Comparison of ENCODE assay signal across 27 cellular contexts in genomic region chr5:170403675-170404074, GRCh38. TPM values are rescaled to one million over a fixed set of nuclear protein-coding genes. Genes with fewer than 3 reads are reported as not detected.
A peak's percentile ranks its signal among the peaks of the same experiment; 100 is the strongest.
DNase-seq lines count a peak whose midpoint lies in the region; ATAC-seq and TF ChIP-seq lines count a peak whose summit lies in the region.
"Had no signal": no experiment of that assay in that cellular context is flagged by ENCODE, and none has a peak within 500 bp of the region (broad histone marks: within the 10 kb centered on the region; RNA-seq: fewer than 3 reads in every experiment).

No MANE protein-coding gene starts in this region.

- H3K27me3 ChIP-seq in left ventricle myocardium inferior (ENCODE audit: low read depth) (no peaks in the 10 kb centered on the region), PC-9 (ENCODE audit: insufficient read depth, low read depth) (no peaks in the 10 kb centered on the region; the same call in 1 of the 2 replicates), iPS DF 6.9 (ENCODE audit: control insufficient read depth, insufficient read depth, low read length) (no peaks in the 10 kb centered on the region)
- H3K27me3 ChIP-seq: ascending aorta, Peyer's patch, testis, uterus had no signal

- H3K9me2 ChIP-seq in PC-9 (ENCODE audit: insufficient read depth): no peaks in the 10 kb centered on the region

- H3K27ac ChIP-seq in left ventricle myocardium inferior (replicated peaks): no peak overlapping the region
- no peak overlapping the region for H3K27ac ChIP-seq in PC-9
- H3K27ac ChIP-seq in iPS DF 6.9 (ENCODE audit: low read length): no peak overlapping the region
- H3K27ac ChIP-seq: ascending aorta, coronary artery, epithelial cell of prostate, Peyer's patch, testis, uterus had no signal

- H3F3A ChIP-seq in PC-9 (ENCODE audit: insufficient read depth, low read depth): no peaks in the 10 kb centered on the region

- intact Hi-C loops in left ventricle myocardium inferior (cut with micrococcal nuclease): no loop called here
- intact Hi-C loops in cardiac septum (cut with DNase I): no loop called here
- intact Hi-C loops in PC-9 (cut with micrococcal nuclease; ENCODE audit: unreplicated experiment): no loop called here

- H3K4me3 ChIP-seq in left ventricle myocardium inferior (no peak overlapping the region), PC-9 (no peak overlapping the region), iPS DF 6.9 (ENCODE audit: low read length) (no peak overlapping the region)
- H3K4me3 ChIP-seq: ascending aorta, coronary artery, Peyer's patch, testis, uterus had no signal

- no peaks in the 10 kb centered on the region for H4K20me1 ChIP-seq in PC-9 (ENCODE audit: insufficient read depth)

- H3K36me3 ChIP-seq in left ventricle myocardium inferior (no peaks in the 10 kb centered on the region), PC-9 (ENCODE audit: low read depth) (no peaks in the 10 kb centered on the region), iPS DF 6.9 (ENCODE audit: control insufficient read depth, insufficient read depth, low read length) (no peaks in the 10 kb centered on the region)
- H3K36me3 ChIP-seq: ascending aorta, Peyer's patch, uterus had no signal

- POLR2A ChIA-PET in PC-9 (lab: Charles Lee; ENCODE audit: unreplicated experiment): no interaction called here

- H3K79me2 ChIP-seq in PC-9 (ENCODE audit: low read depth): no peaks in the 10 kb centered on the region

- WGBS in iPS DF 6.9 (ENCODE audit: insufficient coverage, insufficient read length): no CpG with 5 or more reads among the region's 4 CpGs

- CTCF ChIA-PET in PC-9 (lab: Charles Lee): no interaction called here

- peak; percentile 22 for TF ChIP-seq CTCF in left ventricle myocardium inferior (IDR thresholded peaks at IDR 0.05; ENCODE audit: borderline replicate concordance)
- TF ChIP-seq CTCF in PC-9 (conservative IDR thresholded peaks at IDR 0.05): peak; percentile 35; the same call in 1 of the 2 replicates

- H3K9me3 ChIP-seq in left ventricle myocardium inferior (replicated peaks) (peaks cover 5% of the 10 kb centered on the region), PC-9 (ENCODE audit: insufficient read depth, low read depth) (no peaks in the 10 kb centered on the region), iPS DF 6.9 (ENCODE audit: control insufficient read depth, insufficient read depth, low read length) (no peaks in the 10 kb centered on the region)
- H3K9me3 ChIP-seq: ascending aorta, Peyer's patch, testis, uterus had no signal

- H3K4me1 ChIP-seq in left ventricle myocardium inferior (no peaks in the 10 kb centered on the region), PC-9 (replicated peaks; ENCODE audit: insufficient read depth) (no peaks in the 10 kb centered on the region), iPS DF 6.9 (ENCODE audit: control insufficient read depth, insufficient read depth, low read length) (peaks cover 5% of the 10 kb centered on the region)
- H3K4me1 ChIP-seq: ascending aorta, Peyer's patch, uterus had no signal

- BruUV-seq in PC-9 (replicated peaks; lab: Mats Ljungman, UMichigan): no TSS peak

- ATAC-seq in HG03135 (IDR thresholded peaks at IDR 0.05; ENCODE audit: unreplicated experiment) (no peak), GM21576 (IDR thresholded peaks at IDR 0.05; ENCODE audit: unreplicated experiment) (no peak)

- no peak overlapping the region for H3K4me2 ChIP-seq in PC-9

- no peak for DNase-seq in left ventricle myocardium inferior
- DNase-seq in cardiac septum (ENCODE audit: low spot score): no peak
- DNase-seq in PC-9: no peak
- DNase-seq in iPS DF 6.9 (ENCODE audit: low read depth, low spot score): peak; percentile 37
- DNase-seq in germinal center (ENCODE audit: low spot score): no peak
- no peak for DNase-seq in activated effector memory CD4-positive, alpha-beta T cell treated with anti-CD3 and anti-CD28 coated beads, Interleukin-2, amount 50 U/mL, for 16 hours
- DNase-seq: activated CD4-positive, alpha-beta T cell treated with anti-CD3 and anti-CD28 coated beads, Interleukin-2, amount 10 ng/mL, durations not matched to agents 7 days and 5 days; activated T-cell treated with anti-CD3 and anti-CD28 coated beads, Interleukin-2, amount 50 U/mL, for 1 hour; DMS 273 treated with DMSO at 0.1 percent for 48 hours; effector CD8-positive, alpha-beta T cell; IMR-90; islet precursor cell; NCI-H1105 treated with DMSO at 0.1 percent for 48 hours; NCI-H187 treated with DMSO at 0.1 percent for 48 hours; NCI-H524 treated with DMSO at 0.1 percent for 48 hours; Peyer's patch; right cardiac atrium; stimulated activated CD4-positive, alpha-beta T cell treated with anti-CD3 and anti-CD28 coated beads, Interleukin-1b, Interleukin-23, amount 100 ng/mL, for 48 hours; T-helper 9 cell; testis; uterus had no signal

- H2AFZ ChIP-seq in PC-9: no peak overlapping the region

RNA-seq across cellular contexts. Expression of gene KCNMB1, which starts 14.5 kb away (rescaled TPM):
- total RNA-seq in left ventricle myocardium inferior (1.3 TPM), cardiac septum (5.7 TPM), PC-9 (2021) (not detected in 2 replicates)
- total RNA-seq: activated CD4-positive, alpha-beta T cell treated with anti-CD3 and anti-CD28 coated beads, Interleukin-2, amount 10 ng/mL, durations not matched to agents 7 days and 5 days; B cell; IMR-90 had no signal
